Comparison of ENCODE assay signal across 1 cellular context in genomic region chr5:139273572-139274264, GRCh38.
TF ChIP-seq lines count a peak whose summit lies in the region.

No MANE protein-coding gene starts in this region.

TF ChIP-seq in A549, 52 proteins besides CTCF, POLR2A, EP300 and RAD21 (continued from another document):
- TF ChIP-seq JUNB (IDR thresholded peaks at IDR 0.05), result no peak
- TF ChIP-seq RFX5 (IDR thresholded peaks at IDR 0.05), result no peak
- no peak for TF ChIP-seq SMC3 (IDR thresholded peaks at IDR 0.05)
- TF ChIP-seq HOXB5 (CRISPR knock-in tag; IDR thresholded peaks at IDR 0.05), result no peak
- no peak for TF ChIP-seq ZC3H11A (IDR thresholded peaks at IDR 0.05)
- no peak for TF ChIP-seq ELK1 (IDR thresholded peaks at IDR 0.05; ENCODE audit: low read depth, low read length)
- no peak for TF ChIP-seq NR3C1 (IDR thresholded peaks at IDR 0.05)
- TF ChIP-seq ZNF302 (CRISPR knock-in tag; IDR thresholded peaks at IDR 0.05), result no peak
- TF ChIP-seq SREBF2 (IDR thresholded peaks at IDR 0.05), result no peak
- TF ChIP-seq ATOH8 (CRISPR knock-in tag; IDR thresholded peaks at IDR 0.05; ENCODE audit: low read depth), result no peak
- TF ChIP-seq PBX3 (IDR thresholded peaks at IDR 0.05), result no peak
- TF ChIP-seq MYC (IDR thresholded peaks at IDR 0.05; ENCODE audit: borderline replicate concordance, low read length), result peak; percentile 95
- TF ChIP-seq EHF (CRISPR knock-in tag; IDR thresholded peaks at IDR 0.05), result no peak
- TF ChIP-seq, protein P1, sequence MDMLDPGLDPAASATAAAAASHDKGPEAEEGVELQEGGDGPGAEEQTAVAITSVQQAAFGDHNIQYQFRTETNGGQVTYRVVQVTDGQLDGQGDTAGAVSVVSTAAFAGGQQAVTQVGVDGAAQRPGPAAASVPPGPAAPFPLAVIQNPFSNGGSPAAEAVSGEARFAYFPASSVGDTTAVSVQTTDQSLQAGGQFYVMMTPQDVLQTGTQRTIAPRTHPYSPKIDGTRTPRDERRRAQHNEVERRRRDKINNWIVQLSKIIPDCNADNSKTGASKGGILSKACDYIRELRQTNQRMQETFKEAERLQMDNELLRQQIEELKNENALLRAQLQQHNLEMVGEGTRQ (IDR thresholded peaks at IDR 0.05), result peak; percentile 53; the same call in 1 of the 2 replicates
- no peak for TF ChIP-seq CBX2 (IDR thresholded peaks at IDR 0.05; ENCODE audit: borderline replicate concordance, low read depth)
- peak; percentile 23; the same call in 1 of the 2 replicates for TF ChIP-seq REST (IDR thresholded peaks at IDR 0.05)
- no peak for TF ChIP-seq TP53 (CRISPR knock-in tag; IDR thresholded peaks at IDR 0.05)
- TF ChIP-seq RARB (CRISPR knock-in tag; IDR thresholded peaks at IDR 0.05), result no peak
